Comparison of ENCODE assay signal across 19 cellular contexts in the genomic region with DNA sequence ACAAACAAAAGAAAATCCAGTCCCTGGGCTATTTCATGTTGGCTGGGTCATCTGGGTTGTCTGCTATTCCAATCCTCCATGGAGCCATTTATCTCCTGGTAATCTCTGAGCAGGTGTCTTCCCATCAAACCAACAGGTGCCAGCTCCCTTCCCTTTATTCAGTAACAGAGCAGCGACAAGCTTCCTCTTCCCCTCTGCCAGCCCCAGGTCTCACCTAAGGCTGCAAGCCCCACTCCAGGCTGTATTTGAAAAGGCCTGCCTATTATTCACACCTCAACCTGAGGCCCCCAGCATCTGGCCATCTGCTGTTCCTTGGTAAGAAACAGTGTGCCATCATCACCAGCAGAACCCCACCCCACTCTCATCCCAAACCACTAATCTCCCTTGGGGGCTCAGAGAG.
"Had no signal": no experiment of that assay in that cellular context is flagged by ENCODE, and none has a peak within 500 bp of the region (broad histone marks: within the 10 kb centered on the region; RNA-seq: fewer than 3 reads in every experiment).

No MANE protein-coding gene starts in this region.

- ATAC-seq: activated CD8-positive, alpha-beta T cell treated with anti-CD3 and anti-CD28 coated beads for 36 hours; body of pancreas; foreskin keratinocyte; left ventricle myocardium superior; natural killer cell; stimulated activated naive B cell treated with anti-CD40 and anti-IgM and Interleukin-4, amounts not matched to agents 10 μg/mL and 1 μg/mL and 100 μg/mL, for 72 hours had no signal

- H3K9me3 Mint-ChIP-seq: activated naive CD8-positive, alpha-beta T cell treated with anti-CD3 and anti-CD28 coated beads for 36 hours had no signal

- H3K27ac ChIP-seq: body of pancreas, colonic mucosa, foreskin keratinocyte, thyroid gland had no signal

- H3K4me1 Mint-ChIP-seq: activated B cell treated with CpG ODN at 0.5 μM for 24 hours; activated naive CD8-positive, alpha-beta T cell treated with anti-CD3 and anti-CD28 coated beads for 36 hours; natural killer cell; stimulated activated naive B cell treated with anti-CD40 and anti-IgM and Interleukin-4, amounts not matched to agents 10 μg/mL and 1 μg/mL and 100 μg/mL, for 72 hours had no signal

- H3K4me3 Mint-ChIP-seq: activated B cell treated with CpG ODN at 0.5 μM for 24 hours; activated CD8-positive, alpha-beta T cell treated with anti-CD3 and anti-CD28 coated beads for 36 hours; activated naive CD8-positive, alpha-beta T cell treated with anti-CD3 and anti-CD28 coated beads for 36 hours; activated T-helper 1 cell treated with anti-CD3 and anti-CD28 coated beads, Interleukin-12 subunit alpha, Interleukin-12 subunit beta, Interleukin-2, Interleukin-4 antibody, amounts not matched to agents 30 ng/mL and 10 ng/mL and 1 ng/mL, durations not matched to agents 14 hours and 24 hours and 36 hours; natural killer cell; stimulated activated naive B cell treated with anti-CD40 and anti-IgM and Interleukin-4, amounts not matched to agents 10 μg/mL and 1 μg/mL and 100 μg/mL, for 72 hours had no signal

- H3K4me3 ChIP-seq: body of pancreas, colonic mucosa, thyroid gland had no signal

- H3K4me1 ChIP-seq: body of pancreas, colonic mucosa, thyroid gland had no signal

- H3K27me3 ChIP-seq: colonic mucosa, foreskin keratinocyte, thyroid gland had no signal

- H3K27me3 Mint-ChIP-seq: activated B cell treated with CpG ODN at 0.5 μM for 24 hours; stimulated activated naive B cell treated with anti-CD40 and anti-IgM and Interleukin-4, amounts not matched to agents 10 μg/mL and 1 μg/mL and 100 μg/mL, for 72 hours had no signal

- H3K9me3 ChIP-seq: body of pancreas, colonic mucosa, thyroid gland had no signal

- H3K27ac Mint-ChIP-seq: activated B cell treated with CpG ODN at 0.5 μM for 24 hours; activated CD8-positive, alpha-beta T cell treated with anti-CD3 and anti-CD28 coated beads for 36 hours; activated naive CD8-positive, alpha-beta T cell treated with anti-CD3 and anti-CD28 coated beads for 36 hours; activated T-helper 1 cell treated with anti-CD3 and anti-CD28 coated beads, Interleukin-12 subunit alpha, Interleukin-12 subunit beta, Interleukin-2, Interleukin-4 antibody, amounts not matched to agents 30 ng/mL and 10 ng/mL and 1 ng/mL, durations not matched to agents 14 hours and 24 hours and 36 hours; natural killer cell; stimulated activated naive B cell treated with anti-CD40 and anti-IgM and Interleukin-4, amounts not matched to agents 10 μg/mL and 1 μg/mL and 100 μg/mL, for 72 hours had no signal

- DNase-seq: activated B cell treated with CpG ODN at 0.5 μM for 24 hours; activated CD4-positive, alpha-beta T cell treated with anti-CD3 and anti-CD28 coated beads for 48 hours; activated CD8-positive, alpha-beta memory T cell treated with anti-CD3 and anti-CD28 coated beads, Interleukin-2, amount 50 U/mL, for 48 hours; activated CD8-positive, alpha-beta T cell treated with anti-CD3 and anti-CD28 coated beads for 36 hours; activated naive CD8-positive, alpha-beta T cell treated with anti-CD3 and anti-CD28 coated beads for 36 hours; amygdala; body of pancreas; central memory CD4-positive, alpha-beta T cell; colonic mucosa; effector CD4-positive, alpha-beta T cell; foreskin keratinocyte; kidney glomerular epithelial cell; left ventricle myocardium superior; mesendoderm; natural killer cell; retina; stimulated activated naive B cell treated with anti-CD40 and anti-IgM and Interleukin-4, amounts not matched to agents 10 μg/mL and 1 μg/mL and 100 μg/mL, for 72 hours; thyroid gland had no signal

- H3K36me3 Mint-ChIP-seq: natural killer cell; stimulated activated naive B cell treated with anti-CD40 and anti-IgM and Interleukin-4, amounts not matched to agents 10 μg/mL and 1 μg/mL and 100 μg/mL, for 72 hours had no signal

- H3K36me3 ChIP-seq: colonic mucosa, thyroid gland had no signal
